Comparison of ENCODE assay signal across 1 cellular context in the genomic region with DNA sequence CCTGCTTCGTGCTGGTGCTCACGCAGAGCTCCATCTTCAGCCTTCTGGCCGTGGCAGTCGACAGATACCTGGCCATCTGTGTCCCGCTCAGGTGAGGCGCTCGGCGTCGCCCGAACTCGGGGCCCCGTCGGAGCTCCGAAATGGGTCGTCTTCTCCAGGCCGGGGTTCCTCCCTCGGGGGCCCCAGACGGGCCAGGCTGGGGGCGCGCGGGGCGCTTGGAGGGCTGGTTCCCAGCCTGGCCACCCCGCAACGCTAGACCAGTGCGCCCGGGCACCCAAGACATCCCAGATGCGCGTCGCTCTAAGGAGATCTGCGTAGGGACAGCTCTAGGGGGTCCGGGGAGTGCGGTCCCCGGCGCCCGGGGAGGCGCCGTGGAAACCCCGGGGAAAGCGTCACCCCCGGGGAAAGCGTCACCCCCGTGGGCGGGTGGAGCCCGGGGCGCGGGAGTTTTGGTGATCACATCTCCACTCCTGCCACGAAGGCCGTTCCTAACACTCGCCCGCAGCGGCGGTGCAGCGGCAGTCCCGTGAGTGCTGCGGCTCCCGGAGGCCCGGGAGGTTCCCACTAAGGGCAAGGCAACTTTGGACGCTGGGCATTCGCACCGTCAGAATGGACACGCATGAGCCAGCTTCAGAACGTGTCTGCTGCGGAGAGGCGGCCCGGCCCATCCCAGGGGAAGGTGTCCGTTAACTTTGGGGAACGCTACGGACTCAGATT.
TF ChIP-seq lines count a peak whose summit lies in the region.

No MANE protein-coding gene starts in this region.

TF ChIP-seq in HepG2, 621 proteins besides CTCF, POLR2A, EP300 and RAD21 (continued from another document):
- TF ChIP-seq CCDC6 (CRISPR knock-in tag; IDR thresholded peaks at IDR 0.05), result no peak
- TF ChIP-seq HIVEP1 (CRISPR knock-in tag; IDR thresholded peaks at IDR 0.05), result peak; percentile 72; the same call in 1 of the 2 replicates
- TF ChIP-seq, protein P1, sequence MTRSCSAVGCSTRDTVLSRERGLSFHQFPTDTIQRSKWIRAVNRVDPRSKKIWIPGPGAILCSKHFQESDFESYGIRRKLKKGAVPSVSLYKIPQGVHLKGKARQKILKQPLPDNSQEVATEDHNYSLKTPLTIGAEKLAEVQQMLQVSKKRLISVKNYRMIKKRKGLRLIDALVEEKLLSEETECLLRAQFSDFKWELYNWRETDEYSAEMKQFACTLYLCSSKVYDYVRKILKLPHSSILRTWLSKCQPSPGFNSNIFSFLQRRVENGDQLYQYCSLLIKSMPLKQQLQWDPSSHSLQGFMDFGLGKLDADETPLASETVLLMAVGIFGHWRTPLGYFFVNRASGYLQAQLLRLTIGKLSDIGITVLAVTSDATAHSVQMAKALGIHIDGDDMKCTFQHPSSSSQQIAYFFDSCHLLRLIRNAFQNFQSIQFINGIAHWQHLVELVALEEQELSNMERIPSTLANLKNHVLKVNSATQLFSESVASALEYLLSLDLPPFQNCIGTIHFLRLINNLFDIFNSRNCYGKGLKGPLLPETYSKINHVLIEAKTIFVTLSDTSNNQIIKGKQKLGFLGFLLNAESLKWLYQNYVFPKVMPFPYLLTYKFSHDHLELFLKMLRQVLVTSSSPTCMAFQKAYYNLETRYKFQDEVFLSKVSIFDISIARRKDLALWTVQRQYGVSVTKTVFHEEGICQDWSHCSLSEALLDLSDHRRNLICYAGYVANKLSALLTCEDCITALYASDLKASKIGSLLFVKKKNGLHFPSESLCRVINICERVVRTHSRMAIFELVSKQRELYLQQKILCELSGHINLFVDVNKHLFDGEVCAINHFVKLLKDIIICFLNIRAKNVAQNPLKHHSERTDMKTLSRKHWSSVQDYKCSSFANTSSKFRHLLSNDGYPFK (CRISPR knock-in tag; IDR thresholded peaks at IDR 0.05; ENCODE audit: borderline replicate concordance), result no peak
- TF ChIP-seq, protein P2, sequence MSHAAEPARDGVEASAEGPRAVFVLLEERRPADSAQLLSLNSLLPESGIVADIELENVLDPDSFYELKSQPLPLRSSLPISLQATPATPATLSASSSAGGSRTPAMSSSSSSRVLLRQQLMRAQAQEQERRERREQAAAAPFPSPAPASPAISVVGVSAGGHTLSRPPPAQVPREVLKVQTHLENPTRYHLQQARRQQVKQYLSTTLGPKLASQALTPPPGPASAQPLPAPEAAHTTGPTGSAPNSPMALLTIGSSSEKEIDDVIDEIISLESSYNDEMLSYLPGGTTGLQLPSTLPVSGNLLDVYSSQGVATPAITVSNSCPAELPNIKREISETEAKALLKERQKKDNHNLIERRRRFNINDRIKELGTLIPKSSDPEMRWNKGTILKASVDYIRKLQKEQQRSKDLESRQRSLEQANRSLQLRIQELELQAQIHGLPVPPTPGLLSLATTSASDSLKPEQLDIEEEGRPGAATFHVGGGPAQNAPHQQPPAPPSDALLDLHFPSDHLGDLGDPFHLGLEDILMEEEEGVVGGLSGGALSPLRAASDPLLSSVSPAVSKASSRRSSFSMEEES (CRISPR knock-in tag; IDR thresholded peaks at IDR 0.05), result no peak
- peak; percentile 87 for TF ChIP-seq ZNF777 (CRISPR knock-in tag; IDR thresholded peaks at IDR 0.05)
- TF ChIP-seq, protein P3, sequence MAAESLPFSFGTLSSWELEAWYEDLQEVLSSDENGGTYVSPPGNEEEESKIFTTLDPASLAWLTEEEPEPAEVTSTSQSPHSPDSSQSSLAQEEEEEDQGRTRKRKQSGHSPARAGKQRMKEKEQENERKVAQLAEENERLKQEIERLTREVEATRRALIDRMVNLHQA (CRISPR knock-in tag; IDR thresholded peaks at IDR 0.05), result no peak
- TF ChIP-seq, protein P4, sequence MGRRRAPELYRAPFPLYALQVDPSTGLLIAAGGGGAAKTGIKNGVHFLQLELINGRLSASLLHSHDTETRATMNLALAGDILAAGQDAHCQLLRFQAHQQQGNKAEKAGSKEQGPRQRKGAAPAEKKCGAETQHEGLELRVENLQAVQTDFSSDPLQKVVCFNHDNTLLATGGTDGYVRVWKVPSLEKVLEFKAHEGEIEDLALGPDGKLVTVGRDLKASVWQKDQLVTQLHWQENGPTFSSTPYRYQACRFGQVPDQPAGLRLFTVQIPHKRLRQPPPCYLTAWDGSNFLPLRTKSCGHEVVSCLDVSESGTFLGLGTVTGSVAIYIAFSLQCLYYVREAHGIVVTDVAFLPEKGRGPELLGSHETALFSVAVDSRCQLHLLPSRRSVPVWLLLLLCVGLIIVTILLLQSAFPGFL (CRISPR knock-in tag; IDR thresholded peaks at IDR 0.05), result no peak
- no peak for TF ChIP-seq ZNF530 (CRISPR knock-in tag; IDR thresholded peaks at IDR 0.05; ENCODE audit: low read depth)
- no peak for TF ChIP-seq ZNF251 (CRISPR knock-in tag; IDR thresholded peaks at IDR 0.05)
- TF ChIP-seq SRY (CRISPR knock-in tag; IDR thresholded peaks at IDR 0.05), result peak; percentile 18
- no peak for TF ChIP-seq HES4 (CRISPR knock-in tag; IDR thresholded peaks at IDR 0.05; ENCODE audit: borderline replicate concordance)
- no peak for TF ChIP-seq MED8 (CRISPR knock-in tag; IDR thresholded peaks at IDR 0.05; ENCODE audit: insufficient replicate concordance)
- no peak for TF ChIP-seq BRCA1 (CRISPR knock-in tag; IDR thresholded peaks at IDR 0.05)
- TF ChIP-seq, protein P5, sequence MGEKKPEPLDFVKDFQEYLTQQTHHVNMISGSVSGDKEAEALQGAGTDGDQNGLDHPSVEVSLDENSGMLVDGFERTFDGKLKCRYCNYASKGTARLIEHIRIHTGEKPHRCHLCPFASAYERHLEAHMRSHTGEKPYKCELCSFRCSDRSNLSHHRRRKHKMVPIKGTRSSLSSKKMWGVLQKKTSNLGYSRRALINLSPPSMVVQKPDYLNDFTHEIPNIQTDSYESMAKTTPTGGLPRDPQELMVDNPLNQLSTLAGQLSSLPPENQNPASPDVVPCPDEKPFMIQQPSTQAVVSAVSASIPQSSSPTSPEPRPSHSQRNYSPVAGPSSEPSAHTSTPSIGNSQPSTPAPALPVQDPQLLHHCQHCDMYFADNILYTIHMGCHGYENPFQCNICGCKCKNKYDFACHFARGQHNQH (CRISPR knock-in tag; IDR thresholded peaks at IDR 0.05), result 0 out of 2 replicates have a peak, but pooled peaks have one; percentile 10
- 0 out of 2 replicates have a peak, but pooled peaks have one; percentile 16 for TF ChIP-seq ZNF501 (CRISPR knock-in tag; IDR thresholded peaks at IDR 0.05)
- peak; percentile 26; the same call in 1 of the 2 replicates for TF ChIP-seq ZNF20 (CRISPR knock-in tag; IDR thresholded peaks at IDR 0.05)
- TF ChIP-seq, protein P6, sequence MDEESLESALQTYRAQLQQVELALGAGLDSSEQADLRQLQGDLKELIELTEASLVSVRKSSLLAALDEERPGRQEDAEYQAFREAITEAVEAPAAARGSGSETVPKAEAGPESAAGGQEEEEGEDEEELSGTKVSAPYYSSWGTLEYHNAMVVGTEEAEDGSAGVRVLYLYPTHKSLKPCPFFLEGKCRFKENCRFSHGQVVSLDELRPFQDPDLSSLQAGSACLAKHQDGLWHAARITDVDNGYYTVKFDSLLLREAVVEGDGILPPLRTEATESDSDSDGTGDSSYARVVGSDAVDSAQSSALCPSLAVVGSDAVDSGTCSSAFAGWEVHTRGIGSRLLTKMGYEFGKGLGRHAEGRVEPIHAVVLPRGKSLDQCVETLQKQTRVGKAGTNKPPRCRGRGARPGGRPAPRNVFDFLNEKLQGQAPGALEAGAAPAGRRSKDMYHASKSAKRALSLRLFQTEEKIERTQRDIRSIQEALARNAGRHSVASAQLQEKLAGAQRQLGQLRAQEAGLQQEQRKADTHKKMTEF (CRISPR knock-in tag; IDR thresholded peaks at IDR 0.05), result 0 out of 2 replicates have a peak, but pooled peaks have one; percentile 18
- TF ChIP-seq, protein P7, sequence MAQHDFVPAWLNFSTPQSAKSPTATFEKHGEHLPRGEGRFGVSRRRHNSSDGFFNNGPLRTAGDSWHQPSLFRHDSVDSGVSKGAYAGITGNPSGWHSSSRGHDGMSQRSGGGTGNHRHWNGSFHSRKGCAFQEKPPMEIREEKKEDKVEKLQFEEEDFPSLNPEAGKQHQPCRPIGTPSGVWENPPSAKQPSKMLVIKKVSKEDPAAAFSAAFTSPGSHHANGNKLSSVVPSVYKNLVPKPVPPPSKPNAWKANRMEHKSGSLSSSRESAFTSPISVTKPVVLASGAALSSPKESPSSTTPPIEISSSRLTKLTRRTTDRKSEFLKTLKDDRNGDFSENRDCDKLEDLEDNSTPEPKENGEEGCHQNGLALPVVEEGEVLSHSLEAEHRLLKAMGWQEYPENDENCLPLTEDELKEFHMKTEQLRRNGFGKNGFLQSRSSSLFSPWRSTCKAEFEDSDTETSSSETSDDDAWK (CRISPR knock-in tag; IDR thresholded peaks at IDR 0.05), result no peak
